ENCODE assay signal across 9 cellular contexts in genomic region chr17:77474292-77474988, GRCh38.
A peak's percentile ranks its signal among the peaks of the same experiment; 100 is the strongest.
DNase-seq lines count a peak whose midpoint lies in the region; ATAC-seq and TF ChIP-seq lines count a peak whose summit lies in the region.
"Had no signal": no experiment of that assay in that cellular context is flagged by ENCODE, and none has a peak within 500 bp of the region (broad histone marks: within the 10 kb centered on the region; RNA-seq: fewer than 3 reads in every experiment).

No MANE protein-coding gene starts in this region.

- no peaks in the 10 kb centered on the region for H3K27me3 Mint-ChIP-seq in memory B cell

- CTCF ChIA-PET in AG04450 (lab: Charles Lee) = interaction anchor here (1.4 to 1.7 kb wide), 3 partner anchors 21 to 142 kb away, joined by 3 to 6 read pairs (median 4); no protein-coding TSS in a partner anchor
- CTCF ChIA-PET in HEK293 (lab: Yijun Ruan, JAX) = interaction anchor here (1.1 to 3.2 kb wide), 3 partner anchors 20 to 44 kb away, joined by 3 to 17 read pairs (median 6); no protein-coding TSS in a partner anchor

- WGBS in adrenal gland, 4 donors = 76 to 80% (median 79%) methylated on average over 9 to 12 of the region's 12 CpGs

- H3K36me3 ChIP-seq in HEK293 (ENCODE audit: control insufficient read depth in 2 of 2, insufficient read depth in 1 of 2, low read length in 2 of 2) (peaks cover 9% of the 10 kb centered on the region in 2 experiments; a peak in 2 of 3 replicates), adrenal gland (replicated peaks in 1 of 2) (no peaks in the 10 kb centered on the region)

- H3K27me3 ChIP-seq in AG04450 (ENCODE audit: control insufficient read depth, insufficient read depth, low read length) (no peaks in the 10 kb centered on the region), adrenal gland (no peaks in the 10 kb centered on the region)

- no peak for DNase-seq in AG04450 (ENCODE audit: low read depth, low spot score)
- DNase-seq in adrenal gland = peak in 1 of 7 donors; percentile 46
- DNase-seq in memory B cell (ENCODE audit: low spot score in 2 of 2) = no peak
- DNase-seq in NCI-H526 (lab: John Stamatoyannopoulos, UW) = no peak
- no peak for DNase-seq in HT-29 (ENCODE audit: low spot score)
- no peak for DNase-seq in DMS79 (lab: John Stamatoyannopoulos, UW)
- DNase-seq: COR-L47 had no signal

- H3K9me3 ChIP-seq in AG04450 (ENCODE audit: control insufficient read depth, insufficient read depth, low read length) (no peaks in the 10 kb centered on the region; the same call in 1 of the 2 replicates), HEK293 (ENCODE audit: control insufficient read depth, insufficient read depth, low read depth, low read length) (no peaks in the 10 kb centered on the region), adrenal gland (replicated peaks in 1 of 3) (no peaks in the 10 kb centered on the region)

- H3K36me3 Mint-ChIP-seq in memory B cell = peaks cover 18% of the 10 kb centered on the region

- H3K4me1 ChIP-seq in HEK293 (ENCODE audit: control insufficient read depth, insufficient read depth, low read length) (peaks cover 28% of the 10 kb centered on the region), adrenal gland (replicated peaks in 1 of 2) (peaks cover 47 to 92% of the 10 kb centered on the region in 2 donors)

- peak overlapping the region; percentile 69 for H3K27ac Mint-ChIP-seq in memory B cell

- POLR2A ChIA-PET in AG04450 (lab: Yijun Ruan, JAX) = interaction anchor here (1.4 kb wide), 1 partner anchor 24 kb away, joined by 3 read pairs; no protein-coding TSS in a partner anchor
- POLR2A ChIA-PET in HEK293 (lab: Yijun Ruan, JAX) = interaction anchor here (0.6 kb wide), 1 partner anchor 12 kb away, joined by 3 read pairs; no protein-coding TSS in a partner anchor

- TF ChIP-seq CTCF in AG04450 (IDR thresholded peaks at IDR 0.05; ENCODE audit: low read depth, low read length) (no peak), HEK293 (tag by site-specific recombination; IDR thresholded peaks at IDR 0.05) (no peak), adrenal gland (IDR thresholded peaks at IDR 0.05) (no peak)

- peaks cover 75% of the 10 kb centered on the region for H3K4me1 Mint-ChIP-seq in memory B cell

- intact Hi-C loops in adrenal gland (cut with DNase I) = no loop called here

- H3K4me3 ChIP-seq in AG04450 (ENCODE audit: low read depth, low read length) (no peak overlapping the region), HEK293 (ENCODE audit: low read depth, low read length) (no peak overlapping the region), adrenal gland (no peak overlapping the region)

- TF ChIP-seq POLR2A in adrenal gland (IDR thresholded peaks at IDR 0.05) = no peak

- H3K4me3 Mint-ChIP-seq in memory B cell = peak overlapping the region; percentile 80

- peak overlapping the region; percentile 2 for H3K27ac ChIP-seq in AG04450 (ENCODE audit: low read depth, low read length)
- H3K27ac ChIP-seq in HEK293 (ENCODE audit: extremely low read depth, low read depth, low read length) = no peak overlapping the region
- peak overlapping the region in 3 of 5 donors; percentile 18 to 82 (median 79) for H3K27ac ChIP-seq in adrenal gland

- peaks cover 7% of the 10 kb centered on the region for H3K9me3 Mint-ChIP-seq in memory B cell

- ATAC-seq in memory B cell (ENCODE audit: low read depth) (no peak), HG02759 (IDR thresholded peaks at IDR 0.05; ENCODE audit: unreplicated experiment) (no peak)

TF ChIP-seq in HEK293, 187 proteins besides CTCF, POLR2A, EP300 and RAD21:
- TF ChIP-seq OVOL3 (tag by site-specific recombination; IDR thresholded peaks at IDR 0.05) = no peak
- TF ChIP-seq ZFP3 (tag by site-specific recombination; IDR thresholded peaks at IDR 0.05; ENCODE audit: low read depth) = no peak
- TF ChIP-seq GFI1B (tag by site-specific recombination; IDR thresholded peaks at IDR 0.05) = no peak
- TF ChIP-seq ZNF777 (tag by site-specific recombination; IDR thresholded peaks at IDR 0.05; ENCODE audit: borderline replicate concordance) = no peak
- peak; percentile 79 for TF ChIP-seq ZNF341 (tag by site-specific recombination; IDR thresholded peaks at IDR 0.05; ENCODE audit: low read depth)
